ENCODE assay signal across 9 cellular contexts in genomic region chr3:109773006-109773405, GRCh38.
"Had no signal": no experiment of that assay in that cellular context is flagged by ENCODE, and none has a peak within 500 bp of the region (broad histone marks: within the 10 kb centered on the region; RNA-seq: fewer than 3 reads in every experiment).

No MANE protein-coding gene starts in this region.

- H3K27me3 ChIP-seq: thyroid gland, uterus had no signal

- H3K27ac ChIP-seq: coronary artery, thyroid gland, uterus had no signal

- ATAC-seq: stimulated activated effector memory CD8-positive, alpha-beta T cell treated with anti-CD3 and anti-CD28 coated beads, Interleukin-12 subunit alpha, Interleukin-12 subunit beta, amount 100 ng/mL, for 72 hours had no signal

- H3K4me3 ChIP-seq: coronary artery, thyroid gland, uterus had no signal

- H3K9me3 ChIP-seq: thyroid gland, uterus had no signal

- H3K36me3 ChIP-seq: thyroid gland, uterus had no signal

- H3K4me1 ChIP-seq: thyroid gland, uterus had no signal

- DNase-seq: activated CD4-positive, alpha-beta T cell treated with anti-CD3 and anti-CD28 coated beads, Interleukin-2, amount 10 ng/mL, durations not matched to agents 24 days and 14 days; activated naive CD4-positive, alpha-beta T cell treated with anti-CD3 and anti-CD28 coated beads for 36 hours; caudate nucleus; effector CD8-positive, alpha-beta T cell; kidney; thyroid gland; uterus had no signal
